ENCODE assay signal across 8 cellular contexts in genomic region chr16:48687421-48688038, GRCh38.
A peak's percentile ranks its signal among the peaks of the same experiment; 100 is the strongest.
DNase-seq lines count a peak whose midpoint lies in the region; ATAC-seq and TF ChIP-seq lines count a peak whose summit lies in the region.

No MANE protein-coding gene starts in this region.

- intact Hi-C loops in psoas muscle (cut with DNase I) = loop anchor here (1.0 to 5.0 kb wide), 3 partner anchors 495 to 665 kb away; no protein-coding TSS in a partner anchor

- peak; percentile 87 for TF ChIP-seq CTCF in glutamatergic neuron (IDR thresholded peaks at IDR 0.05; ENCODE audit: partially characterized antibody, unreplicated experiment)
- peak; percentile 73 for TF ChIP-seq CTCF in psoas muscle (IDR thresholded peaks at IDR 0.05)

- no peaks in the 10 kb centered on the region for H3K4me1 Mint-ChIP-seq in activated T-helper 17 cell treated with anti-CD3 and anti-CD28 coated beads, Interleukin-2, amount 50 U/mL, for 72 hours
- H3K4me1 Mint-ChIP-seq in glutamatergic neuron (ENCODE audit: low read depth, unreplicated experiment) = no peaks in the 10 kb centered on the region
- peaks cover 0 to 4% of the 10 kb centered on the region in 2 donors for H3K4me1 Mint-ChIP-seq in effector memory CD8-positive, alpha-beta T cell (ENCODE audit: low read depth in 2 of 2)

- H3K27ac ChIP-seq in psoas muscle = no peak overlapping the region

- peaks cover 37% of the 10 kb centered on the region for H3K27me3 Mint-ChIP-seq in activated T-helper 17 cell treated with anti-CD3 and anti-CD28 coated beads, Interleukin-2, amount 50 U/mL, for 72 hours
- H3K27me3 Mint-ChIP-seq in glutamatergic neuron (ENCODE audit: unreplicated experiment) = no peaks in the 10 kb centered on the region
- peaks cover 40 to 56% of the 10 kb centered on the region in 2 donors for H3K27me3 Mint-ChIP-seq in effector memory CD8-positive, alpha-beta T cell

- no peaks in the 10 kb centered on the region for H3K9me3 Mint-ChIP-seq in activated T-helper 17 cell treated with anti-CD3 and anti-CD28 coated beads, Interleukin-2, amount 50 U/mL, for 72 hours
- H3K9me3 Mint-ChIP-seq in glutamatergic neuron (ENCODE audit: unreplicated experiment) = no peaks in the 10 kb centered on the region
- H3K9me3 Mint-ChIP-seq in effector memory CD8-positive, alpha-beta T cell = no peaks in the 10 kb centered on the region

- H3K4me3 ChIP-seq in psoas muscle = no peak overlapping the region

- H3K27me3 ChIP-seq in psoas muscle (ENCODE audit: insufficient read depth in 3 of 3, low read length in 2 of 3) = peaks cover 0 to 3% (median 0%) of the 10 kb centered on the region in 3 donors

- 1 to 2% (median 2%) methylated on average over 9 of the region's 9 CpGs for WGBS in psoas muscle, 3 donors

- H3K4me1 ChIP-seq in psoas muscle = no peaks in the 10 kb centered on the region

- H3K27ac Mint-ChIP-seq in activated T-helper 17 cell treated with anti-CD3 and anti-CD28 coated beads, Interleukin-2, amount 50 U/mL, for 72 hours = no peak overlapping the region
- H3K27ac Mint-ChIP-seq in glutamatergic neuron (ENCODE audit: unreplicated experiment) = no peak overlapping the region
- H3K27ac Mint-ChIP-seq in effector memory CD8-positive, alpha-beta T cell = no peak overlapping the region

- ATAC-seq in GM19351 (IDR thresholded peaks at IDR 0.05; ENCODE audit: unreplicated experiment) = peak; percentile 93
- peak; percentile 73 for ATAC-seq in HG03520 (IDR thresholded peaks at IDR 0.05; ENCODE audit: unreplicated experiment)
- ATAC-seq in activated T-helper 17 cell treated with anti-CD3 and anti-CD28 coated beads, Interleukin-2, amount 50 U/mL, for 72 hours (replicated peaks) = peak; percentile 61
- ATAC-seq in psoas muscle = peak; percentile 43 to 68 (median 56)
- no peak for ATAC-seq in effector memory CD8-positive, alpha-beta T cell (replicated peaks)

- no peak overlapping the region for H3K4me3 Mint-ChIP-seq in activated T-helper 17 cell treated with anti-CD3 and anti-CD28 coated beads, Interleukin-2, amount 50 U/mL, for 72 hours
- H3K4me3 Mint-ChIP-seq in glutamatergic neuron (ENCODE audit: unreplicated experiment) = no peak overlapping the region
- H3K4me3 Mint-ChIP-seq in effector memory CD8-positive, alpha-beta T cell = no peak overlapping the region

- H3K36me3 Mint-ChIP-seq in activated T-helper 17 cell treated with anti-CD3 and anti-CD28 coated beads, Interleukin-2, amount 50 U/mL, for 72 hours (ENCODE audit: low read depth) = no peaks in the 10 kb centered on the region
- no peaks in the 10 kb centered on the region for H3K36me3 Mint-ChIP-seq in glutamatergic neuron (ENCODE audit: unreplicated experiment)
- H3K36me3 Mint-ChIP-seq in effector memory CD8-positive, alpha-beta T cell (ENCODE audit: insufficient read depth) = no peaks in the 10 kb centered on the region

- H3K36me3 ChIP-seq in psoas muscle (ENCODE audit: insufficient read depth in 1 of 2, low read depth in 1 of 2) = no peaks in the 10 kb centered on the region

- DNase-seq in D341Med (ENCODE audit: low spot score) (peak; percentile 81), NCI-H526 (lab: John Stamatoyannopoulos, UW) (peak; percentile 27 to 80), glutamatergic neuron (peak; percentile 64), psoas muscle (peak; percentile 27 to 60)
- DNase-seq in effector memory CD8-positive, alpha-beta T cell = no peak

- H3K9me3 ChIP-seq in psoas muscle = no peaks in the 10 kb centered on the region

Comparison
In these comparisons a context has a peak if more than half of its experiments do, and no peak if none do; other contexts are left out.
1. DNase-seq: peak in D341Med (single experiment), NCI-H526 (2 of 2), glutamatergic neuron (single experiment) and psoas muscle (2 of 2); none in effector memory CD8-positive, alpha-beta T cell (0 of 3).